23 cellular contexts compared by ENCODE assay signal in genomic region chr9:92730897-92731296, GRCh38. TPM values are rescaled to one million over a fixed set of nuclear protein-coding genes. Genes with fewer than 3 reads are reported as not detected.
A peak's percentile ranks its signal among the peaks of the same experiment; 100 is the strongest.
DNase-seq lines count a peak whose midpoint lies in the region; ATAC-seq and TF ChIP-seq lines count a peak whose summit lies in the region.
"Had no signal": no experiment of that assay in that cellular context is flagged by ENCODE, and none has a peak within 500 bp of the region (broad histone marks: within the 10 kb centered on the region; RNA-seq: fewer than 3 reads in every experiment).

No MANE protein-coding gene starts in this region.

- H3K27ac ChIP-seq in DOHH2 (ENCODE audit: low read depth, low read length) (peak overlapping the region; percentile 91), OCI-LY1 (ENCODE audit: low read depth, low read length, poor library complexity, severe bottlenecking) (peak overlapping the region; percentile 95), spleen (peak overlapping the region in 2 of 8 donors; percentile 3 to 85), esophagus muscularis mucosa (replicated peaks in 1 of 4) (no peak overlapping the region)
- H3K27ac ChIP-seq: ascending aorta, epithelial cell of prostate, thoracic aorta had no signal

- H3K27me3 ChIP-seq in DOHH2 (ENCODE audit: control insufficient read depth, low read length) (no peaks in the 10 kb centered on the region), OCI-LY1 (ENCODE audit: insufficient read depth, low read length) (no peaks in the 10 kb centered on the region), spleen (replicated peaks in 1 of 7) (no peaks in the 10 kb centered on the region), esophagus muscularis mucosa (no peaks in the 10 kb centered on the region)
- H3K27me3 ChIP-seq: ascending aorta had no signal

- TF ChIP-seq CTCF in DOHH2 (IDR thresholded peaks at IDR 0.05; ENCODE audit: low read depth, low read length, poor library complexity, severe bottlenecking) (no peak), OCI-LY1 (IDR thresholded peaks at IDR 0.05; ENCODE audit: low read length) (no peak), spleen (IDR thresholded peaks at IDR 0.05 in 8 of 11, conservative IDR thresholded peaks at IDR 0.05 in 3 of 11) (no peak), esophagus muscularis mucosa (IDR thresholded peaks at IDR 0.05) (no peak)

- H3K9me3 ChIP-seq in DOHH2 (ENCODE audit: control insufficient read depth, insufficient read depth, low read length) (no peaks in the 10 kb centered on the region), OCI-LY1 (ENCODE audit: low read length) (no peaks in the 10 kb centered on the region), spleen (no peaks in the 10 kb centered on the region), esophagus muscularis mucosa (no peaks in the 10 kb centered on the region)
- H3K9me3 ChIP-seq: ascending aorta, thoracic aorta had no signal

- H3K36me3 ChIP-seq in DOHH2 (ENCODE audit: control insufficient read depth, low read length) (peaks cover 31% of the 10 kb centered on the region), OCI-LY1 (ENCODE audit: insufficient read depth, low read length) (peaks cover 16% of the 10 kb centered on the region; the same call in 1 of the 2 replicates), spleen (peaks cover 3 to 46% (median 13%) of the 10 kb centered on the region in 6 donors), esophagus muscularis mucosa (peaks cover 0 to 38% (median 25%) of the 10 kb centered on the region in 4 donors)

- peak overlapping the region; percentile 70; the same call in 1 of the 2 replicates for H3K4me3 ChIP-seq in DOHH2 (ENCODE audit: low read length)
- peak overlapping the region; percentile 20 for H3K4me3 ChIP-seq in OCI-LY1 (ENCODE audit: low read depth, low read length, poor library complexity, severe bottlenecking)
- H3K4me3 ChIP-seq in spleen, result no peak overlapping the region
- no peak overlapping the region for H3K4me3 ChIP-seq in esophagus muscularis mucosa
- H3K4me3 ChIP-seq: ascending aorta, thoracic aorta had no signal

- no peaks in the 10 kb centered on the region for H3K9me3 Mint-ChIP-seq in effector memory CD8-positive, alpha-beta T cell
- H3K9me3 Mint-ChIP-seq: activated naive CD4-positive, alpha-beta T cell treated with anti-CD3 and anti-CD28 coated beads, Interleukin-2, amount 10 ng/mL, durations not matched to agents 7 days and 5 days; activated T-cell treated with anti-CD3 and anti-CD28 coated beads, Interleukin-2, amount 50 U/mL, for 24 hours; CD4-positive, alpha-beta T cell; naive thymus-derived CD8-positive, alpha-beta T cell had no signal

- intact Hi-C loops in spleen (cut with DNase I; ENCODE audit: low total_unique reads), result no loop called here
- intact Hi-C loops in esophagus muscularis mucosa (cut with DNase I), result no loop called here

- H4K20me1 ChIP-seq in DOHH2 (ENCODE audit: control insufficient read depth, insufficient read depth, low read depth, low read length) (peaks cover 12% of the 10 kb centered on the region; the same call in 1 of the 2 replicates), OCI-LY1 (ENCODE audit: insufficient read depth, low read length) (no peaks in the 10 kb centered on the region)

- H2AFZ ChIP-seq in OCI-LY1 (ENCODE audit: low read length), result no peak overlapping the region

- no peak for DNase-seq in effector memory CD8-positive, alpha-beta T cell
- peak; percentile 73 for DNase-seq in spleen
- no peak for DNase-seq in OCI-M2 (lab: John Stamatoyannopoulos, UW; ENCODE audit: unreplicated experiment)
- no peak for DNase-seq in esophagus muscularis mucosa (ENCODE audit: extremely low spot score)
- DNase-seq in middle frontal gyrus (ENCODE audit: extremely low spot score, low spot score), result no peak
- DNase-seq: activated naive CD4-positive, alpha-beta T cell treated with anti-CD3 and anti-CD28 coated beads, Interleukin-2, amount 10 ng/mL, durations not matched to agents 7 days and 5 days; activated T-cell treated with anti-CD3 and anti-CD28 coated beads, Interleukin-2, amount 50 U/mL, for 24 hours; CD4-positive, alpha-beta T cell; dermis blood vessel endothelial cell; DMS 273 treated with DMSO at 0.1 percent for 48 hours; left cardiac atrium; mesenchymal stem cell; NCI-H1105 treated with DMSO at 0.1 percent for 48 hours; NCI-H2029 treated with DMSO at 0.1 percent for 48 hours; NCI-H2227 treated with DMSO at 0.1 percent for 48 hours; stimulated activated CD4-positive, alpha-beta T cell treated with anti-CD3 and anti-CD28 coated beads, Interleukin-2, amount 100 ng/mL, for 48 hours; stimulated activated naive CD4-positive, alpha-beta T cell had no signal

- peak overlapping the region; percentile 60; the same call in 1 of the 2 replicates for H3K9ac ChIP-seq in OCI-LY1 (ENCODE audit: low read length)

- H3K36me3 Mint-ChIP-seq in effector memory CD8-positive, alpha-beta T cell (ENCODE audit: insufficient read depth), result peaks cover 8% of the 10 kb centered on the region

- no peak overlapping the region for H3K4me3 Mint-ChIP-seq in effector memory CD8-positive, alpha-beta T cell
- H3K4me3 Mint-ChIP-seq: activated naive CD4-positive, alpha-beta T cell treated with anti-CD3 and anti-CD28 coated beads, Interleukin-2, amount 10 ng/mL, durations not matched to agents 7 days and 5 days; activated T-cell treated with anti-CD3 and anti-CD28 coated beads, Interleukin-2, amount 50 U/mL, for 24 hours; CD4-positive, alpha-beta T cell; naive thymus-derived CD8-positive, alpha-beta T cell had no signal

- WGBS in spleen, 5 donors, result 95 to 98% (median 97%) methylated on average over 7 to 8 of the region's 8 CpGs
- 96% methylated on average over 6 of the region's 8 CpGs for WGBS in esophagus muscularis mucosa

- TF ChIP-seq POLR2A in spleen (IDR thresholded peaks at IDR 0.05) (no peak), esophagus muscularis mucosa (IDR thresholded peaks at IDR 0.05; ENCODE audit: low read depth) (no peak)

- TF ChIP-seq EP300 in esophagus muscularis mucosa (IDR thresholded peaks at IDR 0.05), result no peak

- no peak for ATAC-seq in effector memory CD8-positive, alpha-beta T cell (replicated peaks)
- ATAC-seq: left cardiac atrium; naive thymus-derived CD8-positive, alpha-beta T cell had no signal

- peak overlapping the region; percentile 38 to 82 for H3K27ac Mint-ChIP-seq in effector memory CD8-positive, alpha-beta T cell

- H3K4me1 Mint-ChIP-seq in effector memory CD8-positive, alpha-beta T cell (ENCODE audit: low read depth in 2 of 2), result peaks cover 34 to 38% of the 10 kb centered on the region in 2 donors

- H3K79me2 ChIP-seq in DOHH2 (ENCODE audit: control insufficient read depth, low read length) (peaks cover 93% of the 10 kb centered on the region), OCI-LY1 (ENCODE audit: insufficient read depth, low read length) (peaks cover 29% of the 10 kb centered on the region)

- peak overlapping the region; percentile 90 for H3K4me2 ChIP-seq in DOHH2 (ENCODE audit: low read length)
- H3K4me2 ChIP-seq in OCI-LY1 (ENCODE audit: low read length), result peak overlapping the region; percentile 80; the same call in 1 of the 2 replicates

- H3K9me2 ChIP-seq in DOHH2 (replicated peaks; ENCODE audit: control insufficient read depth, low read length) (no peaks in the 10 kb centered on the region), OCI-LY1 (ENCODE audit: low read depth, low read length) (no peaks in the 10 kb centered on the region)

- H3F3A ChIP-seq in DOHH2 (ENCODE audit: control insufficient read depth, insufficient read depth), result peaks cover 18% of the 10 kb centered on the region
- no peaks in the 10 kb centered on the region; the same call in 1 of the 2 replicates for H3F3A ChIP-seq in OCI-LY1 (ENCODE audit: insufficient read depth, low read length)

- H3K4me1 ChIP-seq in DOHH2 (ENCODE audit: control insufficient read depth, low read length) (peaks cover 97% of the 10 kb centered on the region), OCI-LY1 (ENCODE audit: insufficient read depth, low read length, severe bottlenecking) (peaks cover 82% of the 10 kb centered on the region), spleen (peaks cover 18 to 93% (median 72%) of the 10 kb centered on the region in 6 donors), esophagus muscularis mucosa (peaks cover 32 to 52% (median 43%) of the 10 kb centered on the region in 4 donors)
- H3K4me1 ChIP-seq: ascending aorta had no signal

- H3K27me3 Mint-ChIP-seq in effector memory CD8-positive, alpha-beta T cell, result no peaks in the 10 kb centered on the region
- H3K27me3 Mint-ChIP-seq: activated naive CD4-positive, alpha-beta T cell treated with anti-CD3 and anti-CD28 coated beads, Interleukin-2, amount 10 ng/mL, durations not matched to agents 7 days and 5 days; activated T-cell treated with anti-CD3 and anti-CD28 coated beads, Interleukin-2, amount 50 U/mL, for 24 hours; CD4-positive, alpha-beta T cell; naive thymus-derived CD8-positive, alpha-beta T cell had no signal

RNA-seq across cellular contexts. Expression of gene BICD2, which starts 33.7 kb away (rescaled TPM):
- total RNA-seq in spleen, result 10 to 100 TPM; 30.6 to 55.7 (median 36.8) TPM
- polyA plus RNA-seq in spleen, result 10 to 100 TPM in 2 of 3 donors, 1 to 10 TPM in 1; 9.4 to 12.0 (median 11.7) TPM
- 10 to 100 TPM; 44.0 to 72.5 (median 57.3) TPM for total RNA-seq in esophagus muscularis mucosa

Comparison
In these comparisons a context has a peak if more than half of its experiments do, and no peak if none do; other contexts are left out.
1. H3K27ac ChIP-seq: peak in DOHH2 (single experiment) and OCI-LY1 (single experiment); none in esophagus muscularis mucosa (0 of 4).
2. H3K4me3 ChIP-seq: peak in DOHH2 (single experiment) and OCI-LY1 (single experiment); none in spleen (0 of 8) and esophagus muscularis mucosa (0 of 4).